ENCODE assay signal across 1 cellular context in the genomic region with DNA sequence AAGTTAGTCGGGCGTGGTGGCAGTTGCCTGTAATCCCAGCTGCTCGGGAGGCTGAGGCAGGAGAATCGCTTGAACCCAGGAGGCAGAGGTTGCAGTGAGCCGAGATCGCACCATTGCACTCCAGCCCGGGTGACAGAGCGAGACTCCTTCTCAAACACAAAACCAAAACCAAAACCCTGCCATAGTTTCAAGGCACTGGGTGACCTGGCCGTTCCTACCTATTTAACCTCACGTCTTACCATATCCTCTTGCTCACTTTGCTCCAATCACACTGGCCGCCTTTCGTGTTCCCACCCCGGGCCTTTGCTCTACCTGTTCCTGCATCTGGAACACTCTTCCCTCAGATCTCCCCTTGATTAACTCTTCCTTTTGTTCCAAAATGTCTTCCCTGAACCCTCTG.
TF ChIP-seq lines count a peak whose summit lies in the region.

No MANE protein-coding gene starts in this region.

TF ChIP-seq in K562, 482 proteins besides CTCF, POLR2A, EP300 and RAD21:
- TF ChIP-seq, protein P1, sequence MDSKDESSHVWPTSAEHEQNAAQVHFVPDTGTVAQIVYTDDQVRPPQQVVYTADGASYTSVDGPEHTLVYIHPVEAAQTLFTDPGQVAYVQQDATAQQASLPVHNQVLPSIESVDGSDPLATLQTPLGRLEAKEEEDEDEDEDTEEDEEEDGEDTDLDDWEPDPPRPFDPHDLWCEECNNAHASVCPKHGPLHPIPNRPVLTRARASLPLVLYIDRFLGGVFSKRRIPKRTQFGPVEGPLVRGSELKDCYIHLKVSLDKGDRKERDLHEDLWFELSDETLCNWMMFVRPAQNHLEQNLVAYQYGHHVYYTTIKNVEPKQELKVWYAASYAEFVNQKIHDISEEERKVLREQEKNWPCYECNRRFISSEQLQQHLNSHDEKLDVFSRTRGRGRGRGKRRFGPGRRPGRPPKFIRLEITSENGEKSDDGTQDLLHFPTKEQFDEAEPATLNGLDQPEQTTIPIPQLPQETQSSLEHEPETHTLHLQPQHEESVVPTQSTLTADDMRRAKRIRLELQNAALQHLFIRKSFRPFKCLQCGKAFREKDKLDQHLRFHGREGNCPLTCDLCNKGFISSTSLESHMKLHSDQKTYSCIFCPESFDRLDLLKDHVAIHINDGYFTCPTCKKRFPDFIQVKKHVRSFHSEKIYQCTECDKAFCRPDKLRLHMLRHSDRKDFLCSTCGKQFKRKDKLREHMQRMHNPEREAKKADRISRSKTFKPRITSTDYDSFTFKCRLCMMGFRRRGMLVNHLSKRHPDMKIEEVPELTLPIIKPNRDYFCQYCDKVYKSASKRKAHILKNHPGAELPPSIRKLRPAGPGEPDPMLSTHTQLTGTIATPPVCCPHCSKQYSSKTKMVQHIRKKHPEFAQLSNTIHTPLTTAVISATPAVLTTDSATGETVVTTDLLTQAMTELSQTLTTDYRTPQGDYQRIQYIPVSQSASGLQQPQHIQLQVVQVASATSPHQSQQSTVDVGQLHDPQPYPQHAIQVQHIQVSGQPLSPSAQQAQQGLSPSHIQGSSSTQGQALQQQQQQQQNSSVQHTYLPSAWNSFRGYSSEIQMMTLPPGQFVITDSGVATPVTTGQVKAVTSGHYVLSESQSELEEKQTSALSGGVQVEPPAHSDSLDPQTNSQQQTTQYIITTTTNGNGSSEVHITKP (IDR thresholded peaks at IDR 0.05; ENCODE audit: partially characterized antibody) = peak; percentile 68
TF ChIP-seq in K562: peak in this region for 1; not testable (repeated sequence) for 481.
